1 cellular context compared by ENCODE assay signal in the genomic region with DNA sequence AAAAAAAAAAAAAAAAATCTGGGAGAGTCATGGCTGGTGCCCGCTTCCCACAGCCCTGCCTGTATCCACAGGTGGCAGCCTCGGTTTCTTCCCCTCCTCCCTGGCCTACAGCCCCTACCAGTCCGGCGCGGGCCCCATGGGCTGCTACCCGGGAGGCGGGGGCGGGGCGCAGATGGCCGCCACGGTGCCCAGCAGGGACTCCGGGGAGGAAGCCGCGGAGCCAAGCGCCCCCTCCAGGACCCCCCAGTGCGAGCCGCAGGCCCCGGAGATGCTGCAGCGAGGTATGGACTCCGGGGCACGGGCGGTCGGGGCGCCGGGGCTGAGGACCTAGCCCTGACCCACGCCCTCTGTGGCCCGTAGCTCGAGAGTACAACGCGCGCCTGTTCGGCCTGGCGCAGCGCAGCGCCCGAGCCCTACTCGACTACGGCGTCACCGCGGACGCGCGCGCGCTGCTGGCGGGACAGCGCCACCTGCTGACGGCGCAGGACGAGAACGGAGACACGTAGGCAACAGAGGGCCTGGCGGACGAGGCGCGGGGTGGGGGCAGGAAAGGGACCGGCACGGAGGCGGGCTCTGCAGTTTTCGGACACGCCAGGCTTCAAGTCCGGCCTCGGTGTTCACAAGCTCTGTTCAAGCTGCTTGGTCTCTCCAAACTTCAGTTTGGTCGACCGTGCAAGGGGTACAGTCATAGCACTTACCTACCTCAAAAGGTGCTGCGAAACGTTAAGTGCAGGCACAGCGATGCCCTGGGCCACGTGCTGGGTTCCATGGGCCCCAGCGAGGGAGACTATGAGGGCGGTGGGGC.
A peak's percentile ranks its signal among the peaks of the same experiment; 100 is the strongest.
TF ChIP-seq lines count a peak whose summit lies in the region.

No MANE protein-coding gene starts in this region.

TF ChIP-seq in HepG2, 621 proteins besides CTCF, POLR2A, EP300 and RAD21 (continued from another document and continues in another):
- TF ChIP-seq, protein P1, sequence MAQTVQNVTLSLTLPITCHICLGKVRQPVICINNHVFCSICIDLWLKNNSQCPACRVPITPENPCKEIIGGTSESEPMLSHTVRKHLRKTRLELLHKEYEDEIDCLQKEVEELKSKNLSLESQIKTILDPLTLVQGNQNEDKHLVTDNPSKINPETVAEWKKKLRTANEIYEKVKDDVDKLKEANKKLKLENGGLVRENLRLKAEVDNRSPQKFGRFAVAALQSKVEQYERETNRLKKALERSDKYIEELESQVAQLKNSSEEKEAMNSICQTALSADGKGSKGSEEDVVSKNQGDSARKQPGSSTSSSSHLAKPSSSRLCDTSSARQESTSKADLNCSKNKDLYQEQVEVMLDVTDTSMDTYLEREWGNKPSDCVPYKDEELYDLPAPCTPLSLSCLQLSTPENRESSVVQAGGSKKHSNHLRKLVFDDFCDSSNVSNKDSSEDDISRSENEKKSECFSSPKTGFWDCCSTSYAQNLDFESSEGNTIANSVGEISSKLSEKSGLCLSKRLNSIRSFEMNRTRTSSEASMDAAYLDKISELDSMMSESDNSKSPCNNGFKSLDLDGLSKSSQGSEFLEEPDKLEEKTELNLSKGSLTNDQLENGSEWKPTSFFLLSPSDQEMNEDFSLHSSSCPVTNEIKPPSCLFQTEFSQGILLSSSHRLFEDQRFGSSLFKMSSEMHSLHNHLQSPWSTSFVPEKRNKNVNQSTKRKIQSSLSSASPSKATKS (CRISPR knock-in tag; IDR thresholded peaks at IDR 0.05), result no peak
- TF ChIP-seq HNRNPLL (IDR thresholded peaks at IDR 0.05; ENCODE audit: low read depth, low read length, poor library complexity, severe bottlenecking) (peak; percentile 92), TP53 (CRISPR knock-in tag; conservative IDR thresholded peaks at IDR 0.05) (no peak), HNF4G (IDR thresholded peaks at IDR 0.05; ENCODE audit: borderline replicate concordance, low read depth, low read length) (no peak), HNF4G (CRISPR knock-in tag; IDR thresholded peaks at IDR 0.05; ENCODE audit: borderline replicate concordance, low read depth) (peak; percentile 14; the same call in 1 of the 2 replicates), NFATC3 (CRISPR knock-in tag; IDR thresholded peaks at IDR 0.05) (no peak), DPF2 (CRISPR knock-in tag; IDR thresholded peaks at IDR 0.05; ENCODE audit: borderline replicate concordance, low read depth) (no peak), BRD4 (CRISPR knock-in tag; IDR thresholded peaks at IDR 0.05) (peak; percentile 69; the same call in 1 of the 2 replicates), MXI1 (IDR thresholded peaks at IDR 0.05; ENCODE audit: borderline replicate concordance, low read depth, low read length) (peak; percentile 62; the same call in 1 of the 3 replicates), SKI (IDR thresholded peaks at IDR 0.05; ENCODE audit: partially characterized antibody) (peak; percentile 42), CENPX (CRISPR knock-in tag; IDR thresholded peaks at IDR 0.05) (no peak), ZNF746 (CRISPR knock-in tag; IDR thresholded peaks at IDR 0.05) (no peak), SALL1 (CRISPR knock-in tag; IDR thresholded peaks at IDR 0.05) (peak; percentile 82), ZNF143 (CRISPR knock-in tag; IDR thresholded peaks at IDR 0.05) (0 out of 2 replicates have a peak, but pooled peaks have one; percentile 21), ZC3H13 (CRISPR knock-in tag; IDR thresholded peaks at IDR 0.05) (peak; percentile 82), PLRG1 (conservative IDR thresholded peaks at IDR 0.05) (no peak), ZNF883 (CRISPR knock-in tag; IDR thresholded peaks at IDR 0.05; ENCODE audit: not compliant biosample characterization) (peak; percentile 57), TCF7 (IDR thresholded peaks at IDR 0.05; ENCODE audit: low read depth) (no peak), ZNF547 (CRISPR knock-in tag; IDR thresholded peaks at IDR 0.05) (peak; percentile 77; the same call in 1 of the 2 replicates), ZNF607 (CRISPR knock-in tag; IDR thresholded peaks at IDR 0.05; ENCODE audit: borderline replicate concordance) (peak; percentile 40; the same call in 1 of the 2 replicates), KLF16 (CRISPR knock-in tag; IDR thresholded peaks at IDR 0.05) (peak in 1 of 2 experiments; percentile 93; a peak in 1 of 4 replicates), EHMT2 (IDR thresholded peaks at IDR 0.05; ENCODE audit: borderline replicate concordance, low read depth, low read length) (no peak), NR3C1 (CRISPR knock-in tag; IDR thresholded peaks at IDR 0.05) (no peak), HNF4A (CRISPR knock-in tag; IDR thresholded peaks at IDR 0.05) (peak; percentile 48; the same call in 1 of the 2 replicates), AHR (CRISPR knock-in tag; IDR thresholded peaks at IDR 0.05) (peak; percentile 95), ATF7 (IDR thresholded peaks at IDR 0.05) (no peak), ATF7 (CRISPR knock-in tag; IDR thresholded peaks at IDR 0.05) (no peak), SMAD1 (CRISPR knock-in tag; IDR thresholded peaks at IDR 0.05; ENCODE audit: borderline replicate concordance, low read depth) (peak; percentile 35; the same call in 1 of the 2 replicates), ZFP90 (CRISPR knock-in tag; IDR thresholded peaks at IDR 0.05; ENCODE audit: borderline replicate concordance) (no peak)
- TF ChIP-seq, protein P2, sequence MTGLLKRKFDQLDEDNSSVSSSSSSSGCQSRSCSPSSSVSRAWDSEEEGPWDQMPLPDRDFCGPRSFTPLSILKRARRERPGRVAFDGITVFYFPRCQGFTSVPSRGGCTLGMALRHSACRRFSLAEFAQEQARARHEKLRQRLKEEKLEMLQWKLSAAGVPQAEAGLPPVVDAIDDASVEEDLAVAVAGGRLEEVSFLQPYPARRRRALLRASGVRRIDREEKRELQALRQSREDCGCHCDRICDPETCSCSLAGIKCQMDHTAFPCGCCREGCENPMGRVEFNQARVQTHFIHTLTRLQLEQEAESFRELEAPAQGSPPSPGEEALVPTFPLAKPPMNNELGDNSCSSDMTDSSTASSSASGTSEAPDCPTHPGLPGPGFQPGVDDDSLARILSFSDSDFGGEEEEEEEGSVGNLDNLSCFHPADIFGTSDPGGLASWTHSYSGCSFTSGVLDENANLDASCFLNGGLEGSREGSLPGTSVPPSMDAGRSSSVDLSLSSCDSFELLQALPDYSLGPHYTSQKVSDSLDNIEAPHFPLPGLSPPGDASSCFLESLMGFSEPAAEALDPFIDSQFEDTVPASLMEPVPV (CRISPR knock-in tag; IDR thresholded peaks at IDR 0.05), result no peak
- TF ChIP-seq, protein P3, sequence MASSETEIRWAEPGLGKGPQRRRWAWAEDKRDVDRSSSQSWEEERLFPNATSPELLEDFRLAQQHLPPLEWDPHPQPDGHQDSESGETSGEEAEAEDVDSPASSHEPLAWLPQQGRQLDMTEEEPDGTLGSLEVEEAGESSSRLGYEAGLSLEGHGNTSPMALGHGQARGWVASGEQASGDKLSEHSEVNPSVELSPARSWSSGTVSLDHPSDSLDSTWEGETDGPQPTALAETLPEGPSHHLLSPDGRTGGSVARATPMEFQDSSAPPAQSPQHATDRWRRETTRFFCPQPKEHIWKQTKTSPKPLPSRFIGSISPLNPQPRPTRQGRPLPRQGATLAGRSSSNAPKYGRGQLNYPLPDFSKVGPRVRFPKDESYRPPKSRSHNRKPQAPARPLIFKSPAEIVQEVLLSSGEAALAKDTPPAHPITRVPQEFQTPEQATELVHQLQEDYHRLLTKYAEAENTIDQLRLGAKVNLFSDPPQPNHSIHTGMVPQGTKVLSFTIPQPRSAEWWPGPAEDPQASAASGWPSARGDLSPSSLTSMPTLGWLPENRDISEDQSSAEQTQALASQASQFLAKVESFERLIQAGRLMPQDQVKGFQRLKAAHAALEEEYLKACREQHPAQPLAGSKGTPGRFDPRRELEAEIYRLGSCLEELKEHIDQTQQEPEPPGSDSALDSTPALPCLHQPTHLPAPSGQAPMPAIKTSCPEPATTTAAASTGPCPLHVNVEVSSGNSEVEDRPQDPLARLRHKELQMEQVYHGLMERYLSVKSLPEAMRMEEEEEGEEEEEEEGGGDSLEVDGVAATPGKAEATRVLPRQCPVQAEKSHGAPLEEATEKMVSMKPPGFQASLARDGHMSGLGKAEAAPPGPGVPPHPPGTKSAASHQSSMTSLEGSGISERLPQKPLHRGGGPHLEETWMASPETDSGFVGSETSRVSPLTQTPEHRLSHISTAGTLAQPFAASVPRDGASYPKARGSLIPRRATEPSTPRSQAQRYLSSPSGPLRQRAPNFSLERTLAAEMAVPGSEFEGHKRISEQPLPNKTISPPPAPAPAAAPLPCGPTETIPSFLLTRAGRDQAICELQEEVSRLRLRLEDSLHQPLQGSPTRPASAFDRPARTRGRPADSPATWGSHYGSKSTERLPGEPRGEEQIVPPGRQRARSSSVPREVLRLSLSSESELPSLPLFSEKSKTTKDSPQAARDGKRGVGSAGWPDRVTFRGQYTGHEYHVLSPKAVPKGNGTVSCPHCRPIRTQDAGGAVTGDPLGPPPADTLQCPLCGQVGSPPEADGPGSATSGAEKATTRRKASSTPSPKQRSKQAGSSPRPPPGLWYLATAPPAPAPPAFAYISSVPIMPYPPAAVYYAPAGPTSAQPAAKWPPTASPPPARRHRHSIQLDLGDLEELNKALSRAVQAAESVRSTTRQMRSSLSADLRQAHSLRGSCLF (CRISPR knock-in tag; IDR thresholded peaks at IDR 0.05; ENCODE audit: borderline replicate concordance), result no peak
- TF ChIP-seq, protein P4, sequence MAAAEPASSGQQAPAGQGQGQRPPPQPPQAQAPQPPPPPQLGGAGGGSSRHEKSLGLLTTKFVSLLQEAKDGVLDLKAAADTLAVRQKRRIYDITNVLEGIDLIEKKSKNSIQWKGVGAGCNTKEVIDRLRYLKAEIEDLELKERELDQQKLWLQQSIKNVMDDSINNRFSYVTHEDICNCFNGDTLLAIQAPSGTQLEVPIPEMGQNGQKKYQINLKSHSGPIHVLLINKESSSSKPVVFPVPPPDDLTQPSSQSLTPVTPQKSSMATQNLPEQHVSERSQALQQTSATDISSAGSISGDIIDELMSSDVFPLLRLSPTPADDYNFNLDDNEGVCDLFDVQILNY (CRISPR knock-in tag; conservative IDR thresholded peaks at IDR 0.05), result peak; percentile 66; the same call in 1 of the 2 replicates
- TF ChIP-seq, protein P5, sequence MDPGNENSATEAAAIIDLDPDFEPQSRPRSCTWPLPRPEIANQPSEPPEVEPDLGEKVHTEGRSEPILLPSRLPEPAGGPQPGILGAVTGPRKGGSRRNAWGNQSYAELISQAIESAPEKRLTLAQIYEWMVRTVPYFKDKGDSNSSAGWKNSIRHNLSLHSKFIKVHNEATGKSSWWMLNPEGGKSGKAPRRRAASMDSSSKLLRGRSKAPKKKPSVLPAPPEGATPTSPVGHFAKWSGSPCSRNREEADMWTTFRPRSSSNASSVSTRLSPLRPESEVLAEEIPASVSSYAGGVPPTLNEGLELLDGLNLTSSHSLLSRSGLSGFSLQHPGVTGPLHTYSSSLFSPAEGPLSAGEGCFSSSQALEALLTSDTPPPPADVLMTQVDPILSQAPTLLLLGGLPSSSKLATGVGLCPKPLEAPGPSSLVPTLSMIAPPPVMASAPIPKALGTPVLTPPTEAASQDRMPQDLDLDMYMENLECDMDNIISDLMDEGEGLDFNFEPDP (CRISPR knock-in tag; conservative IDR thresholded peaks at IDR 0.05), result 0 out of 2 replicates have a peak, but pooled peaks have one; percentile 61
- TF ChIP-seq, protein P6, sequence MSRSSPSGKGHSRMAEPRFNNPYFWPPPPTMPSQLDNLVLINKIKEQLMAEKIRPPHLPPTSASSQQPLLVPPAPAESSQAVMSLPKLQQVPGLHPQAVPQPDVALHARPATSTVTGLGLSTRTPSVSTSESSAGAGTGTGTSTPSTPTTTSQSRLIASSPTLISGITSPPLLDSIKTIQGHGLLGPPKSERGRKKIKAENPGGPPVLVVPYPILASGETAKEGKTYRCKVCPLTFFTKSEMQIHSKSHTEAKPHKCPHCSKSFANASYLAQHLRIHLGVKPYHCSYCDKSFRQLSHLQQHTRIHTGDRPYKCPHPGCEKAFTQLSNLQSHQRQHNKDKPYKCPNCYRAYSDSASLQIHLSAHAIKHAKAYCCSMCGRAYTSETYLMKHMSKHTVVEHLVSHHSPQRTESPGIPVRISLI (CRISPR knock-in tag; IDR thresholded peaks at IDR 0.05; ENCODE audit: borderline replicate concordance), result no peak; the same call in 1 of the 2 replicates
- TF ChIP-seq, protein P7, sequence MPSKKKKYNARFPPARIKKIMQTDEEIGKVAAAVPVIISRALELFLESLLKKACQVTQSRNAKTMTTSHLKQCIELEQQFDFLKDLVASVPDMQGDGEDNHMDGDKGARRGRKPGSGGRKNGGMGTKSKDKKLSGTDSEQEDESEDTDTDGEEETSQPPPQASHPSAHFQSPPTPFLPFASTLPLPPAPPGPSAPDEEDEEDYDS (CRISPR knock-in tag; IDR thresholded peaks at IDR 0.05), result peak; percentile 77
- TF ChIP-seq, protein P8, sequence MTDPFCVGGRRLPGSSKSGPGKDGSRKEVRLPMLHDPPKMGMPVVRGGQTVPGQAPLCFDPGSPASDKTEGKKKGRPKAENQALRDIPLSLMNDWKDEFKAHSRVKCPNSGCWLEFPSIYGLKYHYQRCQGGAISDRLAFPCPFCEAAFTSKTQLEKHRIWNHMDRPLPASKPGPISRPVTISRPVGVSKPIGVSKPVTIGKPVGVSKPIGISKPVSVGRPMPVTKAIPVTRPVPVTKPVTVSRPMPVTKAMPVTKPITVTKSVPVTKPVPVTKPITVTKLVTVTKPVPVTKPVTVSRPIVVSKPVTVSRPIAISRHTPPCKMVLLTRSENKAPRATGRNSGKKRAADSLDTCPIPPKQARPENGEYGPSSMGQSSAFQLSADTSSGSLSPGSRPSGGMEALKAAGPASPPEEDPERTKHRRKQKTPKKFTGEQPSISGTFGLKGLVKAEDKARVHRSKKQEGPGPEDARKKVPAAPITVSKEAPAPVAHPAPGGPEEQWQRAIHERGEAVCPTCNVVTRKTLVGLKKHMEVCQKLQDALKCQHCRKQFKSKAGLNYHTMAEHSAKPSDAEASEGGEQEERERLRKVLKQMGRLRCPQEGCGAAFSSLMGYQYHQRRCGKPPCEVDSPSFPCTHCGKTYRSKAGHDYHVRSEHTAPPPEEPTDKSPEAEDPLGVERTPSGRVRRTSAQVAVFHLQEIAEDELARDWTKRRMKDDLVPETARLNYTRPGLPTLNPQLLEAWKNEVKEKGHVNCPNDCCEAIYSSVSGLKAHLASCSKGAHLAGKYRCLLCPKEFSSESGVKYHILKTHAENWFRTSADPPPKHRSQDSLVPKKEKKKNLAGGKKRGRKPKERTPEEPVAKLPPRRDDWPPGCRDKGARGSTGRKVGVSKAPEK (CRISPR knock-in tag; IDR thresholded peaks at IDR 0.05; ENCODE audit: borderline replicate concordance), result peak; percentile 85; the same call in 1 of the 2 replicates
- TF ChIP-seq, protein P9, sequence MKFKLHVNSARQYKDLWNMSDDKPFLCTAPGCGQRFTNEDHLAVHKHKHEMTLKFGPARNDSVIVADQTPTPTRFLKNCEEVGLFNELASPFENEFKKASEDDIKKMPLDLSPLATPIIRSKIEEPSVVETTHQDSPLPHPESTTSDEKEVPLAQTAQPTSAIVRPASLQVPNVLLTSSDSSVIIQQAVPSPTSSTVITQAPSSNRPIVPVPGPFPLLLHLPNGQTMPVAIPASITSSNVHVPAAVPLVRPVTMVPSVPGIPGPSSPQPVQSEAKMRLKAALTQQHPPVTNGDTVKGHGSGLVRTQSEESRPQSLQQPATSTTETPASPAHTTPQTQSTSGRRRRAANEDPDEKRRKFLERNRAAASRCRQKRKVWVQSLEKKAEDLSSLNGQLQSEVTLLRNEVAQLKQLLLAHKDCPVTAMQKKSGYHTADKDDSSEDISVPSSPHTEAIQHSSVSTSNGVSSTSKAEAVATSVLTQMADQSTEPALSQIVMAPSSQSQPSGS (CRISPR knock-in tag; IDR thresholded peaks at IDR 0.05), result peak; percentile 88
- TF ChIP-seq, protein P10, sequence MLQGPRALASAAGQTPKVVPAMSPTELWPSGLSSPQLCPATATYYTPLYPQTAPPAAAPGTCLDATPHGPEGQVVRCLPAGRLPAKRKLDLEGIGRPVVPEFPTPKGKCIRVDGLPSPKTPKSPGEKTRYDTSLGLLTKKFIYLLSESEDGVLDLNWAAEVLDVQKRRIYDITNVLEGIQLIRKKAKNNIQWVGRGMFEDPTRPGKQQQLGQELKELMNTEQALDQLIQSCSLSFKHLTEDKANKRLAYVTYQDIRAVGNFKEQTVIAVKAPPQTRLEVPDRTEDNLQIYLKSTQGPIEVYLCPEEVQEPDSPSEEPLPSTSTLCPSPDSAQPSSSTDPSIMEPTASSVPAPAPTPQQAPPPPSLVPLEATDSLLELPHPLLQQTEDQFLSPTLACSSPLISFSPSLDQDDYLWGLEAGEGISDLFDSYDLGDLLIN (CRISPR knock-in tag; IDR thresholded peaks at IDR 0.05; ENCODE audit: borderline replicate concordance), result no peak
